ENCODE assay signal across 8 cellular contexts in genomic region chr11:64917663-64917995, GRCh38. TPM values are rescaled to one million over a fixed set of nuclear protein-coding genes. Genes with fewer than 3 reads are reported as not detected.
DNase-seq lines count a peak whose midpoint lies in the region; ATAC-seq, FAIRE-seq and TF ChIP-seq lines count a peak whose summit lies in the region.

No MANE protein-coding gene starts in this region.

- H3K36me3 Mint-ChIP-seq in MCF 10A (ENCODE audit: insufficient read depth, unreplicated experiment) = peaks cover 19% of the 10 kb centered on the region
- peaks cover 5% of the 10 kb centered on the region for H3K36me3 Mint-ChIP-seq in mesothelial cell of epicardium

- H3K4me1 ChIP-seq in heart left ventricle (peaks cover 0 to 42% (median 26%) of the 10 kb centered on the region in 12 donors), uterus (no peaks in the 10 kb centered on the region)

- H3K9me3 ChIP-seq in heart left ventricle (no peaks in the 10 kb centered on the region), uterus (no peaks in the 10 kb centered on the region)

- H3K27ac Mint-ChIP-seq in MCF 10A (ENCODE audit: low read depth, unreplicated experiment) = peak overlapping the region; percentile 98
- H3K27ac Mint-ChIP-seq in mesothelial cell of epicardium = peak overlapping the region; percentile 97

- TF ChIP-seq POLR2A in heart left ventricle (IDR thresholded peaks at IDR 0.05) = no peak
- TF ChIP-seq POLR2A in uterus (IDR thresholded peaks at IDR 0.05) = no peak

- H3K27me3 Mint-ChIP-seq in MCF 10A (ENCODE audit: insufficient read depth, unreplicated experiment) (no peaks in the 10 kb centered on the region), mesothelial cell of epicardium (ENCODE audit: low read depth) (no peaks in the 10 kb centered on the region)

- FAIRE-seq in urothelium cell line (lab: Jason Lieb, UNC) = no peak

- H3K36me3 ChIP-seq in heart left ventricle = peaks cover 0 to 19% (median 17%) of the 10 kb centered on the region in 9 donors
- no peaks in the 10 kb centered on the region for H3K36me3 ChIP-seq in uterus

- no peaks in the 10 kb centered on the region for H3K27me3 ChIP-seq in heart left ventricle
- H3K27me3 ChIP-seq in uterus = no peaks in the 10 kb centered on the region

- peaks cover 6% of the 10 kb centered on the region for H3K4me1 Mint-ChIP-seq in MCF 10A (ENCODE audit: insufficient read depth, unreplicated experiment)
- peaks cover 22% of the 10 kb centered on the region for H3K4me1 Mint-ChIP-seq in mesothelial cell of epicardium

- no peak for TF ChIP-seq CTCF in heart left ventricle (IDR thresholded peaks at IDR 0.05)
- TF ChIP-seq CTCF in MCF 10A (IDR thresholded peaks at IDR 0.05; ENCODE audit: unreplicated experiment) = no peak
- TF ChIP-seq CTCF in mesothelial cell of epicardium (IDR thresholded peaks at IDR 0.05; ENCODE audit: unreplicated experiment) = no peak
- no peak for TF ChIP-seq CTCF in uterus (IDR thresholded peaks at IDR 0.05)

- DNase-seq in heart left ventricle (no peak), Right ventricle myocardium inferior (ENCODE audit: missing footprints) (no peak), MCF 10A (ENCODE audit: unreplicated experiment) (no peak), mesothelial cell of epicardium (ENCODE audit: low spot score in 2 of 2, unreplicated experiment in 2 of 2) (no peak), uterus (no peak), NCI-H526 (lab: John Stamatoyannopoulos, UW) (no peak), urothelium cell line (ENCODE audit: low spot score) (no peak)

- H3K4me3 ChIP-seq in heart left ventricle (peak overlapping the region; percentile 34 to 100 (median 90)), uterus (peak overlapping the region; percentile 45 to 81)

- POLR2A ChIA-PET in MCF 10A (lab: Yijun Ruan, JAX) = interaction anchor here (0.7 to 4.2 kb wide), 18 partner anchors 19 to 732 kb away, joined by 3 to 27 read pairs (median 5); partner anchors contain the start of genes ARL2, BATF2, FAU and MEN1

- H3K9me3 Mint-ChIP-seq in MCF 10A (ENCODE audit: unreplicated experiment) (no peaks in the 10 kb centered on the region), mesothelial cell of epicardium (no peaks in the 10 kb centered on the region)

- ATAC-seq in heart left ventricle (no peak), Right ventricle myocardium inferior (no peak), HG03159 (IDR thresholded peaks at IDR 0.05; ENCODE audit: unreplicated experiment) (no peak)

- intact Hi-C loops in heart left ventricle (cut with DNase I) (loop anchor here in 7 of 10 donors (1.0 to 10.0 kb wide), 5 partner anchors 80 to 187 kb away; partner anchors contain the start of genes SNX15 (in 4 of the 7), ARL2 (in 2 of the 7) and BATF2 (in 1 of the 7)), Right ventricle myocardium inferior (cut with DNase I) (loop anchor here (1.0 to 5.0 kb wide), 2 partner anchors 39 to 95 kb away; partner anchors contain the start of genes ARL2 and EHD1), MCF 10A (cut with micrococcal nuclease) (loop anchor here (1.0 to 10.0 kb wide), 4 partner anchors 70 to 197 kb away; partner anchors contain the start of genes SNX15, TM7SF2 and ZNHIT2), uterus (cut with DNase I; ENCODE audit: low total_unique reads) (no loop called here)

- TSS peak; percentile 91 for BruUV-seq in MCF 10A (replicated peaks; lab: Mats Ljungman, UMichigan)

- CTCF ChIA-PET in MCF 10A (lab: Yijun Ruan, JAX) = interaction anchor here (0.7 to 4.6 kb wide), 7 partner anchors 9 to 209 kb away, joined by 3 to 16 read pairs (median 3); partner anchors contain the start of genes ARL2 and SNX15

- peak overlapping the region in 11 of 12 donors; percentile 75 to 90 (median 85) for H3K27ac ChIP-seq in heart left ventricle
- H3K27ac ChIP-seq in uterus = peak overlapping the region; percentile 87 to 95

- 1 to 7% (median 2%) methylated on average over 6 of the region's 6 CpGs for WGBS in heart left ventricle, 4 donors

- H3K4me3 Mint-ChIP-seq in MCF 10A (ENCODE audit: unreplicated experiment) (peak overlapping the region; percentile 90), mesothelial cell of epicardium (peak overlapping the region; percentile 91)

RNA-seq across cellular contexts. Expression of gene ATG2A, which starts 0.6 kb away (rescaled TPM):
- total RNA-seq in heart left ventricle = 10 to 100 TPM; 11.4 to 38.5 (median 18.4) TPM
- polyA plus RNA-seq in heart left ventricle = 10 to 100 TPM; 12.8 to 16.1 TPM
- total RNA-seq in Right ventricle myocardium inferior = 10.7 TPM
- total RNA-seq in MCF 10A (2022) = 28.7 and 29.9 TPM in 2 replicates
- 29.8 to 32.9 TPM (median 31.7 TPM) in 3 replicates for total RNA-seq in mesothelial cell of epicardium
- total RNA-seq in uterus = 10 to 100 TPM in 3 of 4 donors, 1 to 10 TPM in 1; 6.8 to 39.6 (median 18.4) TPM

RNA-seq across cellular contexts. Expression of gene PPP2R5B, which starts 6.9 kb away (rescaled TPM):
- total RNA-seq in heart left ventricle = 10 to 100 TPM; 17.5 to 32.5 (median 22.3) TPM
- polyA plus RNA-seq in heart left ventricle = 10 to 100 TPM; 27.1 to 34.3 TPM
- 20.6 TPM for total RNA-seq in Right ventricle myocardium inferior
- 38.0 and 48.0 TPM in 2 replicates for total RNA-seq in MCF 10A (2022)
- total RNA-seq in mesothelial cell of epicardium = 12.3 to 14.4 TPM (median 13.5 TPM) in 3 replicates
- total RNA-seq in uterus = 10 to 100 TPM in 2 of 4 donors, 1 to 10 TPM in 2; 6.7 to 23.4 (median 13.0) TPM

RNA-seq across cellular contexts. Expression of gene GPHA2, which starts 18.1 kb away (rescaled TPM):
- total RNA-seq in heart left ventricle (under 1 TPM in 1 of 9 donors, not detected in 8; 0.48 TPM), Right ventricle myocardium inferior (not detected), MCF 10A (2022) (not detected in 2 replicates), mesothelial cell of epicardium (not detected in 3 replicates), uterus (not detected)
- polyA plus RNA-seq in heart left ventricle = not detected

RNA-seq across cellular contexts. Expression of gene EHD1, which starts 39.2 kb away (rescaled TPM):
- total RNA-seq in heart left ventricle = 100 to 1,000 TPM in 1 of 9 donors, 10 to 100 TPM in 8; 38.2 to 102 (median 58.2) TPM
- polyA plus RNA-seq in heart left ventricle = 10 to 100 TPM; 27.9 to 50.4 TPM
- total RNA-seq in Right ventricle myocardium inferior = 56.0 TPM
- total RNA-seq in MCF 10A (2022) = 67.9 and 80.6 TPM in 2 replicates
- total RNA-seq in mesothelial cell of epicardium = 84.9 to 94.5 TPM (median 86.8 TPM) in 3 replicates
- total RNA-seq in uterus = 10 to 100 TPM in 3 of 4 donors, 1 to 10 TPM in 1; 3.5 to 78.7 (median 36.9) TPM

RNA-seq across cellular contexts. Expression of gene MAJIN, which starts 54.3 kb away (rescaled TPM):
- not detected for total RNA-seq in heart left ventricle
- not detected for polyA plus RNA-seq in heart left ventricle
- total RNA-seq in Right ventricle myocardium inferior = not detected
- not detected in 2 replicates for total RNA-seq in MCF 10A (2022)
- not detected in 3 replicates for total RNA-seq in mesothelial cell of epicardium
- total RNA-seq in uterus = under 1 TPM in 1 of 4 donors, not detected in 3; under 0.01 TPM
